In genomic region chr20:23456873-23457272, GRCh38 we compare ENCODE assay signal across 1 cellular context.
TF ChIP-seq lines count a peak whose summit lies in the region.

No MANE protein-coding gene starts in this region.

TF ChIP-seq in H1, 55 proteins besides CTCF, POLR2A, EP300 and RAD21:
- no peak for TF ChIP-seq TCF12 (IDR thresholded peaks at IDR 0.05; ENCODE audit: low read depth, low read length)
- TF ChIP-seq CHD1 (IDR thresholded peaks at IDR 0.05; ENCODE audit: low read depth, low read length): no peak
- TF ChIP-seq ZNF274 (IDR thresholded peaks at IDR 0.05; ENCODE audit: borderline replicate concordance, extremely low read depth, low read length): no peak
- no peak for TF ChIP-seq SAP30 (IDR thresholded peaks at IDR 0.05; ENCODE audit: insufficient read depth, insufficient replicate concordance, low read length)
